Comparison of ENCODE assay signal across 8 cellular contexts in the genomic region with DNA sequence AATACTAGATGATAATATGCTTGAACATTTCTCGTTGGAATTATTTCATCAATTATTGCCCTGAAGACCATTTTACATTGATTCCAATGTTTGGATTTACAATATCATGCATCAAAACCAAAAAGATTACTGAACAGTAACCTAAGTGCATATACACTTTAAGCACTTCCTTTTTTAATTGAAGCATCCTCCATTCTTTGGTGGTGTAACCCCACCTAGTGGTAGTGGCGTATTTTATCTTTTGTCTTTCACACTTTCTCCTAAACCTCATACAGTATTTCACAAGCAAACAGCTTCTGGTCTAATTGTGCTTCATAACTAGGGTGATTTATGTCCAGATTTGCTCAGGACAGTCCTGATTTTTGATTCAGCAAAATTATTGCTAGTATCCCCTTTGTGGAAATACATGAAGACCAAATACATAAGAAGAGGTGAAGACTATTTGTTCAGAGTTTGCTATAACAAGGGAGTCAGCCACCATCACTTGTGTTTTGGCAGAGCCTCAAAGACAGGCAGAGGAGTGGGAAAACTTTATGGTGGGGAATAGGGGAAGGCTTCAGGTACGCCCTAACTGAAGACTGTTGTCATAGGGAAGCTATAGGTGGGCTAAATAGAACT. TPM values are rescaled to one million over a fixed set of nuclear protein-coding genes. Genes with fewer than 3 reads are reported as not detected.
DNase-seq lines count a peak whose midpoint lies in the region; FAIRE-seq and TF ChIP-seq lines count a peak whose summit lies in the region.

No MANE protein-coding gene starts in this region.

- H3K79me2 ChIP-seq in H9 (ENCODE audit: insufficient read depth, low read length), result peaks cover 6% of the 10 kb centered on the region; the same call in 1 of the 2 replicates
- peaks cover 16% of the 10 kb centered on the region for H3K79me2 ChIP-seq in Loucy (ENCODE audit: insufficient read depth, low read length)

- no peak overlapping the region for H3K9ac ChIP-seq in H9 (ENCODE audit: extremely low read depth, insufficient read length, low read length)
- peak overlapping the region; percentile 13 for H3K9ac ChIP-seq in Loucy (ENCODE audit: low read depth, low read length, poor library complexity, severe bottlenecking)

- H3K9me3 ChIP-seq in A673 (ENCODE audit: low read depth, low read length, poor library complexity, severe bottlenecking) (no peaks in the 10 kb centered on the region), H9 (ENCODE audit: control insufficient read depth, low read depth, low read length) (no peaks in the 10 kb centered on the region), Loucy (ENCODE audit: insufficient read depth, low read depth, low read length) (no peaks in the 10 kb centered on the region)

- H4K91ac ChIP-seq in H9 (ENCODE audit: insufficient read length, low read depth, low read length), result no peak overlapping the region

- no peak overlapping the region for H3K14ac ChIP-seq in H9 (ENCODE audit: insufficient read depth, low read length)

- H3K4me2 ChIP-seq in H9 (ENCODE audit: insufficient read depth, insufficient read length, low read length) (no peak overlapping the region), Loucy (ENCODE audit: low read depth, low read length, poor library complexity, severe bottlenecking) (peak overlapping the region; percentile 76)

- CTCF ChIA-PET in A673 (lab: Charles Lee), result interaction anchor here (1.1 to 2.1 kb wide), 2 partner anchors 217 to 635 kb away, joined by 4 to 5 read pairs; no protein-coding TSS in a partner anchor

- H3K27me3 Mint-ChIP-seq in H9 (ENCODE audit: low read depth), result no peaks in the 10 kb centered on the region

- H2BK120ac ChIP-seq in H9 (ENCODE audit: low read depth, low read length, poor library complexity, severe bottlenecking), result no peak overlapping the region

- no peaks in the 10 kb centered on the region for H4K20me1 ChIP-seq in H9 (ENCODE audit: control insufficient read depth, insufficient read depth, insufficient read length)
- H4K20me1 ChIP-seq in Loucy (ENCODE audit: insufficient read depth, low read length, poor library complexity, severe bottlenecking), result peaks cover 8% of the 10 kb centered on the region

- H3K4me3 ChIP-seq in A673 (ENCODE audit: low read depth, low read length, poor library complexity, severe bottlenecking), result no peak overlapping the region
- peak overlapping the region; percentile 52 for H3K4me3 ChIP-seq in Loucy (ENCODE audit: low read length, poor library complexity, severe bottlenecking)

- H3K79me1 ChIP-seq in H9 (ENCODE audit: insufficient read depth, low read depth, low read length, poor library complexity, severe bottlenecking), result peaks cover 3% of the 10 kb centered on the region

- no peak overlapping the region for H3K4ac ChIP-seq in H9 (ENCODE audit: low read depth, low read length)

- H2BK5ac ChIP-seq in H9 (ENCODE audit: insufficient read length, low read length), result no peak overlapping the region

- H4K8ac ChIP-seq in H9 (replicated peaks; ENCODE audit: insufficient read length, low read depth, low read length), result no peak overlapping the region

- no peak overlapping the region for H2AK5ac ChIP-seq in H9 (ENCODE audit: insufficient read length, low read length)

- intact Hi-C loops in A673 (cut with micrococcal nuclease; ENCODE audit: unreplicated experiment), result loop anchor here (2.0 to 10.0 kb wide), 2 partner anchors 519 to 635 kb away; no protein-coding TSS in a partner anchor

- POLR2A ChIA-PET in A673 (lab: Charles Lee; ENCODE audit: low non-redundant PET), result no interaction called here

- H3K23ac ChIP-seq in H9 (ENCODE audit: insufficient read length, low read depth, low read length), result no peak overlapping the region

- H3K18ac ChIP-seq in H9 (ENCODE audit: insufficient read length, low read depth, low read length), result no peak overlapping the region

- no peak overlapping the region for H2AFZ ChIP-seq in H9 (ENCODE audit: low read length)
- H2AFZ ChIP-seq in Loucy (ENCODE audit: low read length), result peak overlapping the region; percentile 80

- no peaks in the 10 kb centered on the region; a peak in 2 of 7 replicates for H3K36me3 Mint-ChIP-seq in H9 (ENCODE audit: insufficient read depth in 1 of 3, low read depth in 3 of 3)

- H3K27me3 ChIP-seq in A673 (replicated peaks; ENCODE audit: insufficient read depth, low read depth, low read length, poor library complexity), result no peaks in the 10 kb centered on the region
- no peaks in the 10 kb centered on the region for H3K27me3 ChIP-seq in H9 (ENCODE audit: insufficient read depth, low read length)
- H3K27me3 ChIP-seq in Loucy (ENCODE audit: insufficient read depth, low read length, poor library complexity, severe bottlenecking), result no peaks in the 10 kb centered on the region

- peak; percentile 95 for FAIRE-seq in G401.6 (lab: Jason Lieb, UNC)

- no peak overlapping the region for H3K27ac ChIP-seq in A673 (ENCODE audit: low read depth, low read length, poor library complexity, severe bottlenecking)
- H3K27ac ChIP-seq in H9 (ENCODE audit: insufficient read length, low read depth, low read length), result no peak overlapping the region

- no peak overlapping the region for H2BK20ac ChIP-seq in H9 (ENCODE audit: low read depth, low read length, poor library complexity, severe bottlenecking)

- peaks cover 24 to 28% of the 10 kb centered on the region in 2 experiments for H3K4me1 Mint-ChIP-seq in H9

- H3K9me3 Mint-ChIP-seq in H9, result no peaks in the 10 kb centered on the region; a peak in 1 of 5 replicates

- no TSS peak for BruUV-seq in A673 (replicated peaks; lab: Mats Ljungman, UMichigan)

- no peak overlapping the region for H3K27ac Mint-ChIP-seq in H9

- H3K4me1 ChIP-seq in A673 (ENCODE audit: insufficient read depth, low read length, poor library complexity, severe bottlenecking), result peaks cover 13% of the 10 kb centered on the region
- H3K4me1 ChIP-seq in H9 (ENCODE audit: insufficient read depth, low read length), result no peaks in the 10 kb centered on the region
- peaks cover 22% of the 10 kb centered on the region for H3K4me1 ChIP-seq in Loucy (ENCODE audit: insufficient read depth, low read length, poor library complexity, severe bottlenecking)

- no CpG with 5 or more reads among the region's 3 CpGs for WGBS in H9 (ENCODE audit: extremely low coverage, insufficient read length, low lambda C conversion rate)

- no peak overlapping the region for H2BK15ac ChIP-seq in H9 (ENCODE audit: low read depth, low read length)

- H3T11ph ChIP-seq in H9 (ENCODE audit: low read length), result no peak overlapping the region

- H4K5ac ChIP-seq in H9 (ENCODE audit: insufficient read length, low read depth, low read length), result no peak overlapping the region

- no peak overlapping the region; a peak in 1 of 5 replicates for H3K4me3 Mint-ChIP-seq in H9

- no peaks in the 10 kb centered on the region for H3K9me2 ChIP-seq in Loucy (replicated peaks; ENCODE audit: low read depth, low read length)

- no peak overlapping the region for H3K56ac ChIP-seq in H9 (ENCODE audit: insufficient read length, low read depth, low read length)

- H3K23me2 ChIP-seq in H9 (ENCODE audit: insufficient read length, low read depth, low read length, poor library complexity, severe bottlenecking), result peaks cover 9% of the 10 kb centered on the region

- H2BK12ac ChIP-seq in H9 (ENCODE audit: insufficient read length, low read depth, low read length), result no peak overlapping the region

- peak; percentile 83 for TF ChIP-seq CTCF in A673 (conservative IDR thresholded peaks at IDR 0.05; ENCODE audit: low read depth, low read length)
- TF ChIP-seq CTCF in H9 (conservative IDR thresholded peaks at IDR 0.05), result peak; percentile 81
- peak; percentile 82 for TF ChIP-seq CTCF in Loucy (conservative IDR thresholded peaks at IDR 0.05; ENCODE audit: low read length)

- no peaks in the 10 kb centered on the region for H3K36me3 ChIP-seq in A673 (ENCODE audit: insufficient read depth, low read length, poor library complexity, severe bottlenecking)
- no peaks in the 10 kb centered on the region for H3K36me3 ChIP-seq in Loucy (ENCODE audit: insufficient read depth, low read length)

- peak; percentile 84 for DNase-seq in A673 (ENCODE audit: low spot score)
- no peak for DNase-seq in H9
- peak; percentile 67 for DNase-seq in RPMI7951 (ENCODE audit: low read depth)
- peak; percentile 57 to 66 for DNase-seq in dermis microvascular lymphatic vessel endothelial cell (ENCODE audit: low read depth in 2 of 2)
- DNase-seq in midbrain (lab: John Stamatoyannopoulos, UW), result peak; percentile 74
- DNase-seq in stimulated activated naive CD4-positive, alpha-beta T cell treated with Interleukin-2 at 50 U/mL for 16 hours (lab: John Stamatoyannopoulos, UW), result no peak

- no peaks in the 10 kb centered on the region for H3F3A ChIP-seq in Loucy (ENCODE audit: low read depth)

RNA-seq across cellular contexts. Expression of a gene that starts 3.4 kb away (rescaled TPM):
- total RNA-seq in A673 (2021) (52.5 and 54.8 TPM in 2 replicates), H9 (2021) (64.0 and 66.9 TPM in 2 replicates), dermis microvascular lymphatic vessel endothelial cell (19.8 and 22.3 TPM in 2 replicates)
- total RNA-seq in RPMI7951 (2014; rRNA removed; shearing (Covaris generic)), result 17.8 and 23.2 TPM in 2 replicates

RNA-seq across cellular contexts. Expression of a gene that starts 23.3 kb away (rescaled TPM):
- total RNA-seq in A673 (2021), result 76.7 and 79.9 TPM in 2 replicates
- total RNA-seq in H9 (2021), result 104 and 114 TPM in 2 replicates
- 97.3 and 115 TPM in 2 replicates for total RNA-seq in RPMI7951 (2014; rRNA removed; shearing (Covaris generic))
- 113 and 117 TPM in 2 replicates for total RNA-seq in dermis microvascular lymphatic vessel endothelial cell

Comparison
In these comparisons a context has a peak if more than half of its experiments do, and no peak if none do; other contexts are left out.
1. DNase-seq: peak in A673 (single experiment), RPMI7951 (single experiment), dermis microvascular lymphatic vessel endothelial cell (2 of 2) and midbrain (single experiment); none in H9 (single experiment) and stimulated activated naive CD4-positive, alpha-beta T cell treated with Interleukin-2 at 50 U/mL for 16 hours (single experiment).
2. Peak in every context shown above with its lines, with median percentiles within 50 percentile points of each other: CTCF ChIP-seq.